In the genomic region with DNA sequence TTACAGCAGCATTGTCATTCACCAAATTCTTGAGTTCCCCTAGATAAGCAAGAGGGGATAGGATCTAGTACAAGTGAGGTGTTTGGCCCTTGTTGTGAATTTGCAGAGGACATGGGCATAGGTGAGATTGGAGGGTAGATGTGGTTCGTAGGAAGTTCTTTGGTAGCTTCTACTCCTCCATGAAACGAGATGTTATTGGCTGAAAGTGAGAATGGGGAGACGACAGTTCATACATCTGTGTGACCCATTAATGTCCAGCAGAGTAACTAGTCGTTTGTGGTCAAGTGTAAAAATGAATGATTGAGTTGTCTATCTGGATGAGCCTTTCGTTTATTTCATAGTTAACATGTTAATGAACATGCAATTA, we compare ENCODE assay signal across 30 cellular contexts.
"Had no signal": no experiment of that assay in that cellular context is flagged by ENCODE, and none has a peak within 500 bp of the region (broad histone marks: within the 10 kb centered on the region; RNA-seq: fewer than 3 reads in every experiment).

No MANE protein-coding gene starts in this region.

- FAIRE-seq: islet of Langerhans, kidney had no signal

- H3K4me1 ChIP-seq: lower lobe of right lung, right lobe of liver, uterus had no signal

- DNase-seq: hippocampal formation; immature natural killer cell; kidney; left colon; left lung; lower lobe of right lung; naive B cell; natural killer cell; nephron progenitor cell; occipital lobe; ovary; right lobe of liver; stimulated activated CD4-positive, alpha-beta T cell treated with anti-CD3 and anti-CD28 coated beads, Interleukin-1b, Interleukin-23, amount 100 ng/mL, for 48 hours; stimulated activated CD4-positive, alpha-beta T cell treated with anti-CD3 and anti-CD28 coated beads, Interleukin-2, amount 100 ng/mL, for 48 hours; stimulated activated CD4-positive, alpha-beta T cell treated with anti-CD3 and anti-CD28 coated beads, Interleukin-4, amount 100 ng/mL, for 4 hours; stimulated activated CD8-positive, alpha-beta memory T cell treated with anti-CD3 and anti-CD28 coated beads, Interleukin-4, amount 100 ng/mL, for 48 hours; stimulated activated naive CD4-positive, alpha-beta T cell treated with Interleukin-2 at 50 U/mL for 16 hours; stimulated activated naive CD8-positive, alpha-beta T cell treated with anti-CD3 and anti-CD28 coated beads, Interleukin-15, amount 100 ng/mL, for 72 hours; substantia nigra; uterus had no signal

- H3K4me1 Mint-ChIP-seq: immature natural killer cell, mesothelial cell of epicardium had no signal

- H3K27me3 Mint-ChIP-seq: naive B cell; progenitor cell of endocrine pancreas; stimulated activated memory B cell treated with anti-CD40 and anti-IgM and Interleukin-4, amounts not matched to agents 10 μg/mL and 1 μg/mL and 100 μg/mL, for 72 hours; stimulated activated naive CD8-positive, alpha-beta T cell treated with anti-CD3 and anti-CD28 coated beads, Interleukin-15, amount 100 ng/mL, for 72 hours; type B pancreatic cell had no signal

- H3K9me3 Mint-ChIP-seq: immature natural killer cell; mesothelial cell of epicardium; naive B cell; natural killer cell; nephron progenitor cell; neural progenitor cell; stimulated activated memory B cell treated with anti-CD40 and anti-IgM and Interleukin-4, amounts not matched to agents 10 μg/mL and 1 μg/mL and 100 μg/mL, for 72 hours; stimulated activated naive CD8-positive, alpha-beta T cell treated with anti-CD3 and anti-CD28 coated beads, Interleukin-15, amount 100 ng/mL, for 72 hours; type B pancreatic cell had no signal

- H3K36me3 Mint-ChIP-seq: immature natural killer cell; mesothelial cell of epicardium; naive B cell; natural killer cell; stimulated activated memory B cell treated with anti-CD40 and anti-IgM and Interleukin-4, amounts not matched to agents 10 μg/mL and 1 μg/mL and 100 μg/mL, for 72 hours had no signal

- H3K27ac Mint-ChIP-seq: immature natural killer cell; mesothelial cell of epicardium; naive B cell; natural killer cell; nephron progenitor cell; neural progenitor cell; progenitor cell of endocrine pancreas; stimulated activated memory B cell treated with anti-CD40 and anti-IgM and Interleukin-4, amounts not matched to agents 10 μg/mL and 1 μg/mL and 100 μg/mL, for 72 hours; stimulated activated naive CD8-positive, alpha-beta T cell treated with anti-CD3 and anti-CD28 coated beads, Interleukin-15, amount 100 ng/mL, for 72 hours; type B pancreatic cell had no signal

- H3K4me3 ChIP-seq: left lung, lower lobe of right lung, neural progenitor cell, ovary, right atrium auricular region, right lobe of liver, smooth muscle cell, tibial nerve, uterus had no signal

- H3K36me3 ChIP-seq: left lung, lower lobe of right lung, neutrophil, ovary, right atrium auricular region, right lobe of liver, tibial nerve, uterus had no signal

- H3K4me2 ChIP-seq: neural progenitor cell had no signal

- H3K27ac ChIP-seq: left lung, lower lobe of right lung, neural progenitor cell, neutrophil, ovary, right atrium auricular region, right lobe of liver, tibial nerve, uterus had no signal

- H3K4me3 Mint-ChIP-seq: immature natural killer cell; mesothelial cell of epicardium; natural killer cell; nephron progenitor cell; neural progenitor cell; stimulated activated memory B cell treated with anti-CD40 and anti-IgM and Interleukin-4, amounts not matched to agents 10 μg/mL and 1 μg/mL and 100 μg/mL, for 72 hours; stimulated activated naive CD8-positive, alpha-beta T cell treated with anti-CD3 and anti-CD28 coated beads, Interleukin-15, amount 100 ng/mL, for 72 hours; type B pancreatic cell had no signal

- H2AFZ ChIP-seq: neural progenitor cell had no signal

- H3K27me3 ChIP-seq: left lung, neural progenitor cell, neutrophil, ovary, right atrium auricular region, right lobe of liver, tibial nerve, uterus had no signal

- H3K9me3 ChIP-seq: left lung, lower lobe of right lung, neutrophil, ovary, right atrium auricular region, right lobe of liver, tibial nerve, uterus had no signal

- ATAC-seq: lower lobe of right lung; natural killer cell; right lobe of liver; stimulated activated memory B cell treated with anti-CD40 and anti-IgM and Interleukin-4, amounts not matched to agents 10 μg/mL and 1 μg/mL and 100 μg/mL, for 72 hours; stimulated activated naive CD8-positive, alpha-beta T cell treated with anti-CD3 and anti-CD28 coated beads, Interleukin-15, amount 100 ng/mL, for 72 hours had no signal

- H3K9ac ChIP-seq: neural progenitor cell had no signal
